Comparison of ENCODE assay signal across 11 cellular contexts in the genomic region with DNA sequence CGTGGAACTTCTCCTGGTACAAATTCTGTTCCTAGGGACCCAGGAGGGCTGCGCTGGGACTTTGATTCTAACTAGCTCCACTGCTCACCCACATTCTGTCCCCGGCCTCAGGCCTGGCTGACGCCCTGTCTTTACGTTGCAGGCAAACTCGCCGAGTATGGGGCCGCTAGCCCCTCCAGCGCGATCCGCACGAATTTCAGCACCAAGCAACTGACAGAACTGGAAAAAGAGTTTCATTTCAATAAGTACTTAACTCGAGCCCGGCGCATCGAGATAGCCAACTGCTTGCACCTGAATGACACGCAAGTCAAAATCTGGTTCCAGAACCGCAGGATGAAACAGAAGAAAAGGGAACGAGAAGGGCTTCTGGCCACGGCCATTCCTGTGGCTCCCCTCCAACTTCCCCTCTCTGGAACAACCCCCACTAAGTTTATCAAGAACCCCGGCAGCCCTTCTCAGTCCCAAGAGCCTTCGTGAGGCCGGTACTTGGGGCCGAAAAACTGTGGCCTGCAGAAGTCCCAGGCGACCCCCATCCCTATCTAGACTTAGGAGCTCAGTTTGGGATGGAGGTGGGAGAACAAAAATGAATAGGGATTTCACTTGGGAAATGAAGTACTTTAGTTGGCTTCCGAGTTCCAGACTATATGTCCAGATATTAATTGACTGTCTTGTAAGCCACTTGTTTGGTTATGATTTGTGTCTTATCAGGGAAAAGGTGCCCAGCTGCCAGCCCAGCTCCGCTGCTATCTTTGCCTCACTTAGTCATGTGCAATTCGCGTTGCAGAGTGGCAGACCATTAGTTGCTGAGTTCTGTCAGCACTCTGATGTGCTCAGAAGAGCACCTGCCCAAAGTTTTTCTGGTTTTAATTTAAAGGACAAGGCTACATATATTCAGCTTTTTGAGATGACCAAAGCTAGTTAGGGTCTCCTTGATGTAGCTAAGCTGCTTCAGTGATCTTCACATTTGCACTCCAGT. TPM values are rescaled to one million over a fixed set of nuclear protein-coding genes. Genes with fewer than 3 reads are reported as not detected.
DNase-seq lines count a peak whose midpoint lies in the region; ATAC-seq and TF ChIP-seq lines count a peak whose summit lies in the region.
"Had no signal": no experiment of that assay in that cellular context is flagged by ENCODE, and none has a peak within 500 bp of the region (broad histone marks: within the 10 kb centered on the region; RNA-seq: fewer than 3 reads in every experiment).

No MANE protein-coding gene starts in this region.

- TF ChIP-seq CTCF in right atrium auricular region (IDR thresholded peaks at IDR 0.05), result no peak
- no peak for TF ChIP-seq CTCF in chondrocyte (IDR thresholded peaks at IDR 0.05)
- no peak for TF ChIP-seq CTCF in mucosa of descending colon (IDR thresholded peaks at IDR 0.05)
- no peak for TF ChIP-seq CTCF in upper lobe of right lung (IDR thresholded peaks at IDR 0.05)

- peak overlapping the region; percentile 25 for H3K4me3 Mint-ChIP-seq in chondrocyte (ENCODE audit: unreplicated experiment)

- H3K4me3 ChIP-seq in right atrium auricular region (peak overlapping the region in 1 of 2 donors; percentile 51), mucosa of descending colon (peak overlapping the region; percentile 52), upper lobe of right lung (peak overlapping the region; percentile 58)

- peaks cover 73% of the 10 kb centered on the region for H3K27me3 Mint-ChIP-seq in chondrocyte (ENCODE audit: low read depth)

- ATAC-seq in Right ventricle myocardium inferior, result peak; percentile 37
- ATAC-seq in mucosa of descending colon, result no peak
- no peak for ATAC-seq in upper lobe of right lung
- no peak for ATAC-seq in GM19023 (IDR thresholded peaks at IDR 0.05; ENCODE audit: unreplicated experiment)
- ATAC-seq in HG03432 (IDR thresholded peaks at IDR 0.05; ENCODE audit: unreplicated experiment), result no peak

- H3K27ac Mint-ChIP-seq in chondrocyte (ENCODE audit: unreplicated experiment), result no peak overlapping the region

- peaks cover 17% of the 10 kb centered on the region for H3K4me1 Mint-ChIP-seq in chondrocyte (ENCODE audit: low read depth)

- H3K36me3 ChIP-seq in right atrium auricular region (no peaks in the 10 kb centered on the region), mucosa of descending colon (ENCODE audit: low read depth) (no peaks in the 10 kb centered on the region), upper lobe of right lung (no peaks in the 10 kb centered on the region)

- H3K9me3 Mint-ChIP-seq in chondrocyte (ENCODE audit: low read depth), result peaks cover 10% of the 10 kb centered on the region

- no peak for DNase-seq in Right ventricle myocardium inferior (ENCODE audit: missing footprints)
- no peak for DNase-seq in right atrium auricular region (ENCODE audit: low spot score)
- DNase-seq in chondrocyte (ENCODE audit: low spot score), result no peak
- DNase-seq in mucosa of descending colon, result no peak
- no peak for DNase-seq in upper lobe of right lung
- no peak for DNase-seq in foreskin melanocyte
- DNase-seq: activated CD4-positive, alpha-beta T cell treated with anti-CD3 and anti-CD28 coated beads, Interleukin-2, amount 50 U/mL, for 1 hour; NCI-H2227 treated with DMSO at 0.1 percent for 48 hours had no signal

- H3K9me3 ChIP-seq in right atrium auricular region (no peaks in the 10 kb centered on the region), mucosa of descending colon (no peaks in the 10 kb centered on the region), upper lobe of right lung (no peaks in the 10 kb centered on the region)

- H3K36me3 Mint-ChIP-seq in chondrocyte (ENCODE audit: low read depth), result peaks cover 2% of the 10 kb centered on the region

- H3K27me3 ChIP-seq in right atrium auricular region (peaks cover 33 to 46% of the 10 kb centered on the region in 2 donors), upper lobe of right lung (peaks cover 67% of the 10 kb centered on the region)

- H3K4me1 ChIP-seq in right atrium auricular region (peaks cover 0 to 30% of the 10 kb centered on the region in 2 donors), mucosa of descending colon (ENCODE audit: low read depth) (peaks cover 22% of the 10 kb centered on the region), upper lobe of right lung (peaks cover 13% of the 10 kb centered on the region)

- H3K27ac ChIP-seq in right atrium auricular region (no peak overlapping the region), upper lobe of right lung (no peak overlapping the region)
- H3K27ac ChIP-seq: C4-2B had no signal

- intact Hi-C loops in Right ventricle myocardium inferior (cut with DNase I) (no loop called here), mucosa of descending colon (cut with DNase I, micrococcal nuclease) (no loop called here), upper lobe of right lung (cut with DNase I) (no loop called here)

RNA-seq across cellular contexts. Expression of a gene that starts 1.5 kb away (rescaled TPM):
- total RNA-seq in Right ventricle myocardium inferior, result not detected
- total RNA-seq in right atrium auricular region, result not detected
- not detected in 3 replicates for total RNA-seq in chondrocyte
- total RNA-seq in mucosa of descending colon, result 1 to 10 TPM; 2.2 to 5.9 (median 4.6) TPM
- total RNA-seq in upper lobe of right lung, result 4.1 TPM

RNA-seq across cellular contexts. Expression of a gene that starts 32.8 kb away (rescaled TPM):
- 0.30 TPM for total RNA-seq in Right ventricle myocardium inferior
- total RNA-seq in right atrium auricular region, result not detected
- total RNA-seq in chondrocyte, result not detected in 3 replicates
- 1 to 10 TPM; 5.8 to 7.0 (median 6.0) TPM for total RNA-seq in mucosa of descending colon
- 1.7 TPM for total RNA-seq in upper lobe of right lung

RNA-seq across cellular contexts. Expression of a gene that starts 38.6 kb away (rescaled TPM):
- total RNA-seq in Right ventricle myocardium inferior, result not detected
- total RNA-seq in right atrium auricular region, result under 1 TPM in 1 of 2 donors, not detected in 1; 0.52 TPM
- total RNA-seq in chondrocyte, result not detected in 3 replicates
- total RNA-seq in mucosa of descending colon, result 1 to 10 TPM; 4.7 to 6.5 (median 5.9) TPM
- total RNA-seq in upper lobe of right lung, result 0.84 TPM
